Comparison of ENCODE assay signal across 1 cellular context in the genomic region with DNA sequence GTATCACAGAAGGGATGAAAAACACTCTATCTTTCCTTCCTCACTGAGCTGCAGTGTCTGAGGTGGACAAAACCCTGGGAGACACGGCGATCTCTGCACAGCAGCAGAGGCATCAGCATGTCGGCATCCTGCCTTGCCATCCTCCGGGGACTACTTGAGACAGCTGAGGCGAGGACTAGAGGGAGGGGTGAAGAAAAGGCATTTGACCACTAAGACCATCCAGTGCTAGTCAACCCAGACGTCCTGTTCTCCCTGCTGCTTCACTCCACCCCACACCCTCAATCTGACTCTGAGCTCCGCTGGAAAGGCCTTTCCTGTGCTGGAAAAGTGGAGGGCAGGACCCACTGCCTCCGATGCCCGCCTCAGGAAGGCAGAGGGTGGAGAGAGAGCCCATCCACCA.
TF ChIP-seq lines count a peak whose summit lies in the region.

No MANE protein-coding gene starts in this region.

TF ChIP-seq in GM23338, 12 proteins besides CTCF, POLR2A, EP300 and RAD21:
- no peak for TF ChIP-seq STAT1 (IDR thresholded peaks at IDR 0.05; ENCODE audit: unreplicated experiment)
- no peak for TF ChIP-seq CREB1 (CRISPR knock-in tag; IDR thresholded peaks at IDR 0.05; ENCODE audit: low read depth)
- TF ChIP-seq ZNF331 (CRISPR knock-in tag; IDR thresholded peaks at IDR 0.05; ENCODE audit: low read depth) = no peak
- no peak for TF ChIP-seq EZH2 (IDR thresholded peaks at IDR 0.05; ENCODE audit: low read depth, unreplicated experiment)
- TF ChIP-seq JUNB (IDR thresholded peaks at IDR 0.05; ENCODE audit: unreplicated experiment) = no peak
- TF ChIP-seq NANOG (IDR thresholded peaks at IDR 0.05; ENCODE audit: borderline replicate concordance) = no peak
- TF ChIP-seq ZNF114 (CRISPR knock-in tag; IDR thresholded peaks at IDR 0.05) = no peak
- TF ChIP-seq, protein P1, sequence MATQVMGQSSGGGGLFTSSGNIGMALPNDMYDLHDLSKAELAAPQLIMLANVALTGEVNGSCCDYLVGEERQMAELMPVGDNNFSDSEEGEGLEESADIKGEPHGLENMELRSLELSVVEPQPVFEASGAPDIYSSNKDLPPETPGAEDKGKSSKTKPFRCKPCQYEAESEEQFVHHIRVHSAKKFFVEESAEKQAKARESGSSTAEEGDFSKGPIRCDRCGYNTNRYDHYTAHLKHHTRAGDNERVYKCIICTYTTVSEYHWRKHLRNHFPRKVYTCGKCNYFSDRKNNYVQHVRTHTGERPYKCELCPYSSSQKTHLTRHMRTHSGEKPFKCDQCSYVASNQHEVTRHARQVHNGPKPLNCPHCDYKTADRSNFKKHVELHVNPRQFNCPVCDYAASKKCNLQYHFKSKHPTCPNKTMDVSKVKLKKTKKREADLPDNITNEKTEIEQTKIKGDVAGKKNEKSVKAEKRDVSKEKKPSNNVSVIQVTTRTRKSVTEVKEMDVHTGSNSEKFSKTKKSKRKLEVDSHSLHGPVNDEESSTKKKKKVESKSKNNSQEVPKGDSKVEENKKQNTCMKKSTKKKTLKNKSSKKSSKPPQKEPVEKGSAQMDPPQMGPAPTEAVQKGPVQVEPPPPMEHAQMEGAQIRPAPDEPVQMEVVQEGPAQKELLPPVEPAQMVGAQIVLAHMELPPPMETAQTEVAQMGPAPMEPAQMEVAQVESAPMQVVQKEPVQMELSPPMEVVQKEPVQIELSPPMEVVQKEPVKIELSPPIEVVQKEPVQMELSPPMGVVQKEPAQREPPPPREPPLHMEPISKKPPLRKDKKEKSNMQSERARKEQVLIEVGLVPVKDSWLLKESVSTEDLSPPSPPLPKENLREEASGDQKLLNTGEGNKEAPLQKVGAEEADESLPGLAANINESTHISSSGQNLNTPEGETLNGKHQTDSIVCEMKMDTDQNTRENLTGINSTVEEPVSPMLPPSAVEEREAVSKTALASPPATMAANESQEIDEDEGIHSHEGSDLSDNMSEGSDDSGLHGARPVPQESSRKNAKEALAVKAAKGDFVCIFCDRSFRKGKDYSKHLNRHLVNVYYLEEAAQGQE (IDR thresholded peaks at IDR 0.05; ENCODE audit: unreplicated experiment) = no peak
- TF ChIP-seq, protein P2, sequence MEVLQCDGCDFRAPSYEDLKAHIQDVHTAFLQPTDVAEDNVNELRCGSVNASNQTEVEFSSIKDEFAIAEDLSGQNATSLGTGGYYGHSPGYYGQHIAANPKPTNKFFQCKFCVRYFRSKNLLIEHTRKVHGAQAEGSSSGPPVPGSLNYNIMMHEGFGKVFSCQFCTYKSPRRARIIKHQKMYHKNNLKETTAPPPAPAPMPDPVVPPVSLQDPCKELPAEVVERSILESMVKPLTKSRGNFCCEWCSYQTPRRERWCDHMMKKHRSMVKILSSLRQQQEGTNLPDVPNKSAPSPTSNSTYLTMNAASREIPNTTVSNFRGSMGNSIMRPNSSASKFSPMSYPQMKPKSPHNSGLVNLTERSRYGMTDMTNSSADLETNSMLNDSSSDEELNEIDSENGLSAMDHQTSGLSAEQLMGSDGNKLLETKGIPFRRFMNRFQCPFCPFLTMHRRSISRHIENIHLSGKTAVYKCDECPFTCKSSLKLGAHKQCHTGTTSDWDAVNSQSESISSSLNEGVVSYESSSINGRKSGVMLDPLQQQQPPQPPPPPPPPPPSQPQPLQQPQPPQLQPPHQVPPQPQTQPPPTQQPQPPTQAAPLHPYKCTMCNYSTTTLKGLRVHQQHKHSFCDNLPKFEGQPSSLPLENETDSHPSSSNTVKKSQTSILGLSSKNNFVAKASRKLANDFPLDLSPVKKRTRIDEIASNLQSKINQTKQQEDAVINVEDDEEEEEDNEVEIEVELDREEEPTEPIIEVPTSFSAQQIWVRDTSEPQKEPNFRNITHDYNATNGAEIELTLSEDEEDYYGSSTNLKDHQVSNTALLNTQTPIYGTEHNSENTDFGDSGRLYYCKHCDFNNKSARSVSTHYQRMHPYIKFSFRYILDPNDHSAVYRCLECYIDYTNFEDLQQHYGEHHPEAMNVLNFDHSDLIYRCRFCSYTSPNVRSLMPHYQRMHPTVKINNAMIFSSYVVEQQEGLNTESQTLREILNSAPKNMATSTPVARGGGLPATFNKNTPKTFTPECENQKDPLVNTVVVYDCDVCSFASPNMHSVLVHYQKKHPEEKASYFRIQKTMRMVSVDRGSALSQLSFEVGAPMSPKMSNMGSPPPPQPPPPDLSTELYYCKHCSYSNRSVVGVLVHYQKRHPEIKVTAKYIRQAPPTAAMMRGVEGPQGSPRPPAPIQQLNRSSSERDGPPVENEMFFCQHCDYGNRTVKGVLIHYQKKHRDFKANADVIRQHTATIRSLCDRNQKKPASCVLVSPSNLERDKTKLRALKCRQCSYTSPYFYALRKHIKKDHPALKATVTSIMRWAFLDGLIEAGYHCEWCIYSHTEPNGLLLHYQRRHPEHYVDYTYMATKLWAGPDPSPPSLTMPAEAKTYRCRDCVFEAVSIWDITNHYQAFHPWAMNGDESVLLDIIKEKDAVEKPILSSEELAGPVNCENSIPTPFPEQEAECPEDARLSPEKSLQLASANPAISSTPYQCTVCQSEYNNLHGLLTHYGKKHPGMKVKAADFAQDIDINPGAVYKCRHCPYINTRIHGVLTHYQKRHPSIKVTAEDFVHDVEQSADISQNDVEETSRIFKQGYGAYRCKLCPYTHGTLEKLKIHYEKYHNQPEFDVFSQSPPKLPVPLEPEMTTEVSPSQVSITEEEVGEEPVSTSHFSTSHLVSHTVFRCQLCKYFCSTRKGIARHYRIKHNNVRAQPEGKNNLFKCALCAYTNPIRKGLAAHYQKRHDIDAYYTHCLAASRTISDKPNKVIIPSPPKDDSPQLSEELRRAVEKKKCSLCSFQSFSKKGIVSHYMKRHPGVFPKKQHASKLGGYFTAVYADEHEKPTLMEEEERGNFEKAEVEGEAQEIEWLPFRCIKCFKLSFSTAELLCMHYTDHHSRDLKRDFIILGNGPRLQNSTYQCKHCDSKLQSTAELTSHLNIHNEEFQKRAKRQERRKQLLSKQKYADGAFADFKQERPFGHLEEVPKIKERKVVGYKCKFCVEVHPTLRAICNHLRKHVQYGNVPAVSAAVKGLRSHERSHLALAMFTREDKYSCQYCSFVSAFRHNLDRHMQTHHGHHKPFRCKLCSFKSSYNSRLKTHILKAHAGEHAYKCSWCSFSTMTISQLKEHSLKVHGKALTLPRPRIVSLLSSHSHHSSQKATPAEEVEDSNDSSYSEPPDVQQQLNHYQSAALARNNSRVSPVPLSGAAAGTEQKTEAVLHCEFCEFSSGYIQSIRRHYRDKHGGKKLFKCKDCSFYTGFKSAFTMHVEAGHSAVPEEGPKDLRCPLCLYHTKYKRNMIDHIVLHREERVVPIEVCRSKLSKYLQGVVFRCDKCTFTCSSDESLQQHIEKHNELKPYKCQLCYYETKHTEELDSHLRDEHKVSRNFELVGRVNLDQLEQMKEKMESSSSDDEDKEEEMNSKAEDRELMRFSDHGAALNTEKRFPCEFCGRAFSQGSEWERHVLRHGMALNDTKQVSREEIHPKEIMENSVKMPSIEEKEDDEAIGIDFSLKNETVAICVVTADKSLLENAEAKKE (CRISPR knock-in tag; IDR thresholded peaks at IDR 0.05) = no peak
- TF ChIP-seq EZH2phosphoT487 (IDR thresholded peaks at IDR 0.05; ENCODE audit: unreplicated experiment) = no peak
- no peak for TF ChIP-seq POLR2AphosphoS5 (IDR thresholded peaks at IDR 0.05; ENCODE audit: low read depth)
- TF ChIP-seq, protein P3, sequence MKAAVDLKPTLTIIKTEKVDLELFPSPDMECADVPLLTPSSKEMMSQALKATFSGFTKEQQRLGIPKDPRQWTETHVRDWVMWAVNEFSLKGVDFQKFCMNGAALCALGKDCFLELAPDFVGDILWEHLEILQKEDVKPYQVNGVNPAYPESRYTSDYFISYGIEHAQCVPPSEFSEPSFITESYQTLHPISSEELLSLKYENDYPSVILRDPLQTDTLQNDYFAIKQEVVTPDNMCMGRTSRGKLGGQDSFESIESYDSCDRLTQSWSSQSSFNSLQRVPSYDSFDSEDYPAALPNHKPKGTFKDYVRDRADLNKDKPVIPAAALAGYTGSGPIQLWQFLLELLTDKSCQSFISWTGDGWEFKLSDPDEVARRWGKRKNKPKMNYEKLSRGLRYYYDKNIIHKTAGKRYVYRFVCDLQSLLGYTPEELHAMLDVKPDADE (IDR thresholded peaks at IDR 0.05) = no peak
TF ChIP-seq in GM23338: peak in this region for 0.
